1 cellular context compared by ENCODE assay signal in the genomic region with DNA sequence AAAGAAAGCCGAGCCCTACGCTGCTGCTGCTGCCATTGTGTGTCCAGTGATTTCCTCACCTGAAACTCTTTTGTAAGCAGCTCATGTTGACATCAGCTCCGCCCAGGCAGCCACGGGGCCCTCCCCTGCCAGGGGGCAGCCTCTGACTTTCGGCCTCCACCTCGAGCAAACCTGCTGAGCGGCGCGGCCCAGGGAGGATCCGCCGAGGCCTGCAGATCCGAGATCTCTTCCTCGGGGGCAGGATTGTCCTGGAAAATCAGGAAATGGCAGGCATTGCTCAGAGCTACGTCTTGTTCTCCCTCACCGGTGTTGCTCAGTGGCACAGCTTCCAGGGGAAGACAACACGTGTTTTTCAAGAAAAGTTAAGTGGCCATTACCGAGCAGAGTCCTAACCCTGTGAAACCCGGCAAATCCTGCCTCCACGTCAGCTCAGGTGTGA.
TF ChIP-seq lines count a peak whose summit lies in the region.

No MANE protein-coding gene starts in this region.

TF ChIP-seq in IMR-90, 13 proteins besides CTCF, POLR2A, EP300 and RAD21 (continued from another document):
- TF ChIP-seq USF2 (IDR thresholded peaks at IDR 0.05; ENCODE audit: low read depth, low read length): no peak
TF ChIP-seq in IMR-90: peak in this region for 0.
